ENCODE assay signal across 21 cellular contexts in the genomic region with DNA sequence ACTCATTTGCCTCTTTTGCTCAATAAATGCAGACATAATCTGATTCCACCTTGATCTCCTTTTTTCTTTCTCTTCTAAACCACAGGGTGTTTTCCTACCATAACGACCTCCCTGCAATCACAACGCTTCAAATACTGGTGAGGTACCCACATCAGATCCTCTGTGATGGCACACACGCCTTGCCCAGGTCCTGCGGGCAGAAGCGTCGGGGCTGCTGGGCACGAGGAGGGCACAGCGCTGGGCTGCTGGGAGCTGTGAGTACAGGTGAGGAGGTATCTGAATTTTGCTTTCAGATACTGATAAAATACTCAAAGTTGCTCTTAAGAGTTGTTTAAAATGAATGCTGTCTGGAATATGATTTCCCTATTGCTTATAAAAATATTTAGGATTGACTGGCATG.
DNase-seq lines count a peak whose midpoint lies in the region; ATAC-seq and TF ChIP-seq lines count a peak whose summit lies in the region.
"Had no signal": no experiment of that assay in that cellular context is flagged by ENCODE, and none has a peak within 500 bp of the region (broad histone marks: within the 10 kb centered on the region; RNA-seq: fewer than 3 reads in every experiment).

No MANE protein-coding gene starts in this region.

- H3K36me3 Mint-ChIP-seq in endodermal cell (ENCODE audit: low read depth) = no peaks in the 10 kb centered on the region
- no peaks in the 10 kb centered on the region for H3K36me3 Mint-ChIP-seq in osteocyte (ENCODE audit: unreplicated experiment)
- H3K36me3 Mint-ChIP-seq in MCF 10A (ENCODE audit: insufficient read depth, unreplicated experiment) = no peaks in the 10 kb centered on the region
- H3K36me3 Mint-ChIP-seq: CD8-positive, alpha-beta T cell had no signal

- H3K9ac ChIP-seq in endodermal cell (ENCODE audit: extremely low read depth, low read length, poor library complexity, severe bottlenecking) = no peak overlapping the region
- H3K9ac ChIP-seq: BLaER1 treated with 17β-estradiol and CSF1 and Interleukin-3, amounts not matched to agents 10 nM and 100 nM had no signal

- no peaks in the 10 kb centered on the region for H3K9me3 Mint-ChIP-seq in endodermal cell
- no peaks in the 10 kb centered on the region for H3K9me3 Mint-ChIP-seq in osteocyte (ENCODE audit: unreplicated experiment)
- H3K9me3 Mint-ChIP-seq in MCF 10A (ENCODE audit: unreplicated experiment) = no peaks in the 10 kb centered on the region
- H3K9me3 Mint-ChIP-seq: CD4-positive, alpha-beta T cell; CD8-positive, alpha-beta T cell had no signal

- POLR2A ChIA-PET in MCF 10A (lab: Yijun Ruan, JAX) = no interaction called here

- no peak for ATAC-seq in HG02938 (IDR thresholded peaks at IDR 0.05; ENCODE audit: unreplicated experiment)
- ATAC-seq: A549; CD8-positive, alpha-beta T cell; GM12878 had no signal

- H3K4me1 ChIP-seq in endodermal cell (ENCODE audit: control insufficient read depth, insufficient read depth, low read length) = no peaks in the 10 kb centered on the region
- H3K4me1 ChIP-seq: A549, Caco-2 had no signal

- H3K4me1 Mint-ChIP-seq in endodermal cell (peaks cover 14% of the 10 kb centered on the region), osteocyte (ENCODE audit: unreplicated experiment) (no peaks in the 10 kb centered on the region), MCF 10A (ENCODE audit: insufficient read depth, unreplicated experiment) (no peaks in the 10 kb centered on the region)
- H3K4me1 Mint-ChIP-seq: B cell had no signal

- H3K27ac ChIP-seq in coronary artery (no peak overlapping the region), endodermal cell (ENCODE audit: low read depth, low read length) (no peak overlapping the region)
- H3K27ac ChIP-seq: 22Rv1; A549; BLaER1 treated with 17β-estradiol and CSF1 and Interleukin-3, amounts not matched to agents 10 nM and 100 nM; C4-2B had no signal

- H3K4me3 ChIP-seq in Jurkat, Clone E6-1 (ENCODE audit: low read length) = no peak overlapping the region
- H3K4me3 ChIP-seq in coronary artery (no peak overlapping the region), endodermal cell (ENCODE audit: low read length) (no peak overlapping the region)
- H3K4me3 ChIP-seq: A549; BLaER1 treated with 17β-estradiol and CSF1 and Interleukin-3, amounts not matched to agents 10 nM and 100 nM; GM12878 had no signal

- no peaks in the 10 kb centered on the region for H3K9me3 ChIP-seq in endodermal cell (ENCODE audit: control insufficient read depth, low read length)
- H3K9me3 ChIP-seq: A549; BLaER1 treated with 17β-estradiol and CSF1 and Interleukin-3, amounts not matched to agents 10 nM and 100 nM; Caco-2 had no signal

- peaks cover 3% of the 10 kb centered on the region for H3K27me3 Mint-ChIP-seq in endodermal cell (ENCODE audit: insufficient read depth)
- H3K27me3 Mint-ChIP-seq in osteocyte (ENCODE audit: unreplicated experiment) = peaks cover 13% of the 10 kb centered on the region
- peaks cover 14% of the 10 kb centered on the region for H3K27me3 Mint-ChIP-seq in MCF 10A (ENCODE audit: insufficient read depth, unreplicated experiment)
- H3K27me3 Mint-ChIP-seq: CD4-positive, alpha-beta T cell had no signal

- no peak for TF ChIP-seq CTCF in coronary artery (IDR thresholded peaks at IDR 0.05)
- no peak for TF ChIP-seq CTCF in endodermal cell (conservative IDR thresholded peaks at IDR 0.05)
- TF ChIP-seq CTCF in osteocyte (IDR thresholded peaks at IDR 0.05) = no peak
- TF ChIP-seq CTCF in MCF 10A (IDR thresholded peaks at IDR 0.05; ENCODE audit: unreplicated experiment) = no peak

- no peaks in the 10 kb centered on the region for H3K36me3 ChIP-seq in endodermal cell (ENCODE audit: control insufficient read depth, insufficient read depth, low read length)
- H3K36me3 ChIP-seq: BLaER1 treated with 17β-estradiol and CSF1 and Interleukin-3, amounts not matched to agents 10 nM and 100 nM had no signal

- WGBS in endodermal cell (ENCODE audit: insufficient coverage in 1 of 2, insufficient read length in 1 of 2), 2 experiments = 91 to 93% methylated on average over 8 of the region's 8 CpGs

- DNase-seq in Jurkat, Clone E6-1 (ENCODE audit: low read depth, low spot score) = peak; percentile 16
- DNase-seq in coronary artery (ENCODE audit: low spot score) = peak; percentile 28
- peak; percentile 32 for DNase-seq in endodermal cell
- DNase-seq in osteocyte (ENCODE audit: extremely low spot score, unreplicated experiment) = peak; percentile 36
- no peak for DNase-seq in activated T-cell treated with anti-CD3 and anti-CD28 coated beads, Interleukin-2, amount 50 U/mL, for 1 hour
- no peak for DNase-seq in islet precursor cell
- no peak for DNase-seq in MCF 10A (ENCODE audit: unreplicated experiment)
- DNase-seq: Caco-2; Calu3; CD4-positive, alpha-beta T cell; CD8-positive, alpha-beta T cell; DND-41; EL; GDM1 had no signal

- BruUV-seq in MCF 10A (replicated peaks; lab: Mats Ljungman, UMichigan) = no TSS peak

- H3K27ac Mint-ChIP-seq in endodermal cell (no peak overlapping the region), osteocyte (ENCODE audit: unreplicated experiment) (no peak overlapping the region), MCF 10A (ENCODE audit: low read depth, unreplicated experiment) (no peak overlapping the region)
- H3K27ac Mint-ChIP-seq: B cell; CD4-positive, alpha-beta T cell; CD8-positive, alpha-beta T cell had no signal

- no peak overlapping the region for H3K4me3 Mint-ChIP-seq in endodermal cell
- no peak overlapping the region for H3K4me3 Mint-ChIP-seq in osteocyte (ENCODE audit: unreplicated experiment)
- no peak overlapping the region for H3K4me3 Mint-ChIP-seq in MCF 10A (ENCODE audit: unreplicated experiment)
- H3K4me3 Mint-ChIP-seq: B cell; CD4-positive, alpha-beta T cell; CD8-positive, alpha-beta T cell had no signal

- intact Hi-C loops in MCF 10A (cut with micrococcal nuclease) = no loop called here

- CTCF ChIA-PET in MCF 10A (lab: Yijun Ruan, JAX) = no interaction called here

- H3K27me3 ChIP-seq in endodermal cell (ENCODE audit: control insufficient read depth, insufficient read depth, low read length, poor library complexity, severe bottlenecking) = no peaks in the 10 kb centered on the region
- H3K27me3 ChIP-seq: BLaER1 treated with 17β-estradiol and CSF1 and Interleukin-3, amounts not matched to agents 10 nM and 100 nM had no signal

Comparison
In these comparisons a context has a peak if more than half of its experiments do, and no peak if none do; other contexts are left out.
1. DNase-seq: peak in Jurkat, Clone E6-1 (single experiment), coronary artery (single experiment), endodermal cell (single experiment) and osteocyte (single experiment); none in activated T-cell treated with anti-CD3 and anti-CD28 coated beads, Interleukin-2, amount 50 U/mL, for 1 hour (single experiment), islet precursor cell (single experiment) and MCF 10A (single experiment).